Comparison of ENCODE assay signal across 21 cellular contexts in genomic region chr3:13406200-13406599, GRCh38.
"Had no signal": no experiment of that assay in that cellular context is flagged by ENCODE, and none has a peak within 500 bp of the region (broad histone marks: within the 10 kb centered on the region; RNA-seq: fewer than 3 reads in every experiment).

No MANE protein-coding gene starts in this region.

- H3K27ac ChIP-seq: gastrocnemius medialis, heart right ventricle, pancreas, thoracic aorta, upper lobe of left lung had no signal

- H3K36me3 ChIP-seq: gastrocnemius medialis, heart right ventricle, pancreas, thoracic aorta, upper lobe of left lung had no signal

- H3K9me3 ChIP-seq: gastrocnemius medialis, pancreas had no signal

- ATAC-seq: activated CD4-positive, CD25-positive, alpha-beta regulatory T cell treated with anti-CD3 and anti-CD28 coated beads, Interleukin-2, amount 50 U/mL, for 24 hours; esophagus mucosa; gastrocnemius medialis; left ventricle myocardium superior; pancreas; sciatic nerve; stimulated activated naive B cell treated with anti-CD40 and anti-IgM and Interleukin-4, amounts not matched to agents 10 μg/mL and 1 μg/mL and 100 μg/mL, for 72 hours had no signal

- H3K4me3 Mint-ChIP-seq: stimulated activated naive B cell treated with anti-CD40 and anti-IgM and Interleukin-4, amounts not matched to agents 10 μg/mL and 1 μg/mL and 100 μg/mL, for 72 hours had no signal

- H3K27ac Mint-ChIP-seq: activated T-helper 2 cell treated with anti-CD3 and anti-CD28 coated beads, Interferon-gamma antibody, Interleukin-2, Interleukin-4, amounts not matched to agents 10 μg/mL and 5 μg/mL and 100 μg/mL, durations not matched to agents 14 hours and 24 hours and 36 hours; stimulated activated naive B cell treated with anti-CD40 and anti-IgM and Interleukin-4, amounts not matched to agents 10 μg/mL and 1 μg/mL and 100 μg/mL, for 72 hours had no signal

- H3K4me2 ChIP-seq: smooth muscle cell had no signal

- H3K4me1 ChIP-seq: gastrocnemius medialis, heart right ventricle, pancreas, upper lobe of left lung had no signal

- H3K4me3 ChIP-seq: gastrocnemius medialis, heart right ventricle, pancreas, smooth muscle cell, thoracic aorta, upper lobe of left lung had no signal

- H3K27me3 ChIP-seq: gastrocnemius medialis, heart right ventricle, pancreas, upper lobe of left lung had no signal

- DNase-seq: activated naive CD4-positive, alpha-beta T cell treated with Interleukin-2 at 50 U/mL for 16 hours; aorta; cerebellar nuclear complex; cortex of kidney; effector CD4-positive, alpha-beta T cell; gastrocnemius medialis; heart right ventricle; kidney glomerular epithelial cell; left ventricle myocardium superior; pancreas; stimulated activated CD4-positive, alpha-beta T cell treated with anti-CD3 and anti-CD28 coated beads, Interleukin-4, amount 100 ng/mL, for 24 hours; stimulated activated naive B cell treated with anti-CD40 and anti-IgM and Interleukin-4, amounts not matched to agents 10 μg/mL and 1 μg/mL and 100 μg/mL, for 72 hours; T-helper 1 cell; T1000; upper lobe of left lung had no signal

- H3K27me3 Mint-ChIP-seq: stimulated activated naive B cell treated with anti-CD40 and anti-IgM and Interleukin-4, amounts not matched to agents 10 μg/mL and 1 μg/mL and 100 μg/mL, for 72 hours had no signal
